Comparison of ENCODE assay signal across 1 cellular context in the genomic region with DNA sequence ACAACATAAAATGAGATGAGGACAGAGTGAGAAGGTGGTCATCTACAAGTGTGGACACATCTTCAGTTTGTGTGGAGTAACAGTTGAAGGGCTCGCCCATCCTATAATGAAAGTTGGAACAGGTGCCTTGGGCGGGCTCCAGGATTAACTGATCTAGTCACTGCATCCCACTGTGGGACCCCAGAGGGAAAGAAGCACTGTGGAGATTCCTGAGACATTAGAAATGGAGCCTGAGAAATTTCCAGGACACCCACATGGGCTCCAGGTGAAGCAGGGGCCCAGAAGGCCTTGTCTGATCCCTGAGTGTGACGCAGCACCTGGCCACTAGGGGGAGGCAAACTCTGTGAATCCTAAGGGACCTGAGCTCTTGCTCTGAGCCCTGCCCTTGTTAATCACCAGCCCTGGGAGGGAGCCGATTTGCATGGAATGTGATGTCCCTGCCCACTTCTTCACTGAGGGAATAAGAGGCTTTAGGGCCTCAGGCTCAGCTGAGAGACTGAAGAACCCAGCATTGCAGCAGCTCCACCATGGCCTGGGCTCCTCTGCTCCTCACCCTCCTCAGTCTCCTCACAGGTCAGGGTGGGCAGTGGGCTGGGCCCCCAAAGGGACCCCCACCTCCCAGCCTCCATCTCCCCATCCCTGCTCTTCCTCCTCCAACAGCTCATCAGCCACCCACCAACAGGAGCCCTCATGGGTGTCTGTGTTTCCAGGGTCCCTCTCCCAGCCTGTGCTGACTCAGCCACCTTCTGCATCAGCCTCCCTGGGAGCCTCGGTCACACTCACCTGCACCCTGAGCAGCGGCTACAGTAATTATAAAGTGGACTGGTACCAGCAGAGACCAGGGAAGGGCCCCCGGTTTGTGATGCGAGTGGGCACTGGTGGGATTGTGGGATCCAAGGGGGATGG.
TF ChIP-seq lines count a peak whose summit lies in the region.

No MANE protein-coding gene starts in this region.

TF ChIP-seq in HCT116, 20 proteins besides CTCF, POLR2A, EP300 and RAD21 (continued from another document):
- TF ChIP-seq ZBTB33 (IDR thresholded peaks at IDR 0.05; ENCODE audit: extremely low read depth, insufficient replicate concordance, low read length) (no peak), CBX3 (IDR thresholded peaks at IDR 0.05; ENCODE audit: low read depth) (no peak)
